ENCODE assay signal across 14 cellular contexts in genomic region chr1:186442651-186443114, GRCh38. TPM values are rescaled to one million over a fixed set of nuclear protein-coding genes. Genes with fewer than 3 reads are reported as not detected.
DNase-seq lines count a peak whose midpoint lies in the region; ATAC-seq and TF ChIP-seq lines count a peak whose summit lies in the region.
"Had no signal": no experiment of that assay in that cellular context is flagged by ENCODE, and none has a peak within 500 bp of the region (broad histone marks: within the 10 kb centered on the region; RNA-seq: fewer than 3 reads in every experiment).

No MANE protein-coding gene starts in this region.

- no peaks in the 10 kb centered on the region for H3K79me2 ChIP-seq in neural progenitor cell (ENCODE audit: low read depth)

- no peaks in the 10 kb centered on the region for H3K27me3 Mint-ChIP-seq in Caco-2 (ENCODE audit: insufficient read depth, unreplicated experiment)
- H3K27me3 Mint-ChIP-seq in neural progenitor cell (ENCODE audit: insufficient read depth, low read depth): no peaks in the 10 kb centered on the region
- H3K27me3 Mint-ChIP-seq: activated B cell treated with CpG ODN at 0.5 μM for 24 hours, IgD-negative memory B cell had no signal

- ATAC-seq in HG03135 (IDR thresholded peaks at IDR 0.05; ENCODE audit: unreplicated experiment): no peak

- H3K36me3 ChIP-seq in Caco-2 (ENCODE audit: control insufficient read depth, insufficient read depth, low read length) (no peaks in the 10 kb centered on the region), HEK293 (ENCODE audit: control insufficient read depth in 2 of 2, insufficient read depth in 1 of 2, low read length in 2 of 2) (no peaks in the 10 kb centered on the region), esophagus squamous epithelium (no peaks in the 10 kb centered on the region), sigmoid colon (no peaks in the 10 kb centered on the region), neural progenitor cell (no peaks in the 10 kb centered on the region)
- H3K36me3 ChIP-seq: ascending aorta had no signal

- H3K4me3 Mint-ChIP-seq in Caco-2 (ENCODE audit: unreplicated experiment): no peak overlapping the region
- H3K4me3 Mint-ChIP-seq in neural progenitor cell: no peak overlapping the region
- H3K4me3 Mint-ChIP-seq: activated B cell treated with CpG ODN at 0.5 μM for 24 hours, IgD-negative memory B cell had no signal

- H3K4me1 Mint-ChIP-seq in Caco-2 (ENCODE audit: low read depth, unreplicated experiment) (peaks cover 19% of the 10 kb centered on the region), neural progenitor cell (no peaks in the 10 kb centered on the region)
- H3K4me1 Mint-ChIP-seq: activated B cell treated with CpG ODN at 0.5 μM for 24 hours had no signal

- peaks cover 10% of the 10 kb centered on the region; the same call in 1 of the 2 replicates for H3K4me1 ChIP-seq in Caco-2
- no peaks in the 10 kb centered on the region for H3K4me1 ChIP-seq in HEK293 (ENCODE audit: control insufficient read depth, insufficient read depth, low read length)
- peaks cover 0 to 14% (median 5%) of the 10 kb centered on the region in 3 donors for H3K4me1 ChIP-seq in esophagus squamous epithelium
- H3K4me1 ChIP-seq in sigmoid colon: peaks cover 0 to 3% (median 0%) of the 10 kb centered on the region in 4 donors
- H3K4me1 ChIP-seq in neural progenitor cell: no peaks in the 10 kb centered on the region
- H3K4me1 ChIP-seq: ascending aorta had no signal

- no peaks in the 10 kb centered on the region for H3F3A ChIP-seq in neural progenitor cell (ENCODE audit: low read depth)

- H3K9me3 Mint-ChIP-seq in Caco-2 (ENCODE audit: unreplicated experiment) (peaks cover 6% of the 10 kb centered on the region), neural progenitor cell (no peaks in the 10 kb centered on the region)
- H3K9me3 Mint-ChIP-seq: activated B cell treated with CpG ODN at 0.5 μM for 24 hours, IgD-negative memory B cell had no signal

- H3K36me3 Mint-ChIP-seq in Caco-2 (ENCODE audit: insufficient read depth, unreplicated experiment): no peaks in the 10 kb centered on the region
- H3K36me3 Mint-ChIP-seq in neural progenitor cell: no peaks in the 10 kb centered on the region

- no peak overlapping the region for H3K27ac ChIP-seq in HEK293 (ENCODE audit: extremely low read depth, low read depth, low read length)
- no peak overlapping the region for H3K27ac ChIP-seq in esophagus squamous epithelium
- H3K27ac ChIP-seq in sigmoid colon: no peak overlapping the region
- no peak overlapping the region for H3K27ac ChIP-seq in neural progenitor cell
- H3K27ac ChIP-seq: ascending aorta, PC-9 had no signal

- H3K4me2 ChIP-seq in neural progenitor cell: no peak overlapping the region
- H3K4me2 ChIP-seq: PC-9 had no signal

- no peak for TF ChIP-seq EP300 in sigmoid colon (IDR thresholded peaks at IDR 0.05)

- no peaks in the 10 kb centered on the region for H3K9me3 ChIP-seq in Caco-2
- H3K9me3 ChIP-seq in HEK293 (ENCODE audit: control insufficient read depth, insufficient read depth, low read depth, low read length): no peaks in the 10 kb centered on the region
- no peaks in the 10 kb centered on the region for H3K9me3 ChIP-seq in esophagus squamous epithelium
- H3K9me3 ChIP-seq in sigmoid colon: no peaks in the 10 kb centered on the region
- H3K9me3 ChIP-seq in neural progenitor cell (ENCODE audit: low read depth): no peaks in the 10 kb centered on the region
- H3K9me3 ChIP-seq: ascending aorta had no signal

- CTCF ChIA-PET in Caco-2 (lab: Charles Lee): no interaction called here
- CTCF ChIA-PET in HEK293 (lab: Yijun Ruan, JAX): no interaction called here

- no peaks in the 10 kb centered on the region for H4K20me1 ChIP-seq in neural progenitor cell (ENCODE audit: low read depth)

- TF ChIP-seq POLR2A in esophagus squamous epithelium (IDR thresholded peaks at IDR 0.05) (no peak), sigmoid colon (IDR thresholded peaks at IDR 0.05) (no peak)

- BruUV-seq in Caco-2 (replicated peaks; lab: Mats Ljungman, UMichigan): no TSS peak

- POLR2A ChIA-PET in Caco-2 (lab: Charles Lee): no interaction called here
- POLR2A ChIA-PET in HEK293 (lab: Yijun Ruan, JAX): no interaction called here

- no peak overlapping the region for H3K9ac ChIP-seq in neural progenitor cell

- H2AFZ ChIP-seq in neural progenitor cell (replicated peaks): no peak overlapping the region
- H2AFZ ChIP-seq: PC-9 had no signal

- DNase-seq in Caco-2 (no peak), RPMI7951 (ENCODE audit: low read depth) (peak; percentile 34), fibroblast of the aortic adventitia (ENCODE audit: low read depth) (peak; percentile 96), esophagus squamous epithelium (lab: John Stamatoyannopoulos, UW) (no peak), sigmoid colon (no peak), neural progenitor cell (ENCODE audit: low spot score) (no peak)
- DNase-seq: activated B cell treated with CpG ODN at 0.5 μM for 24 hours; stimulated activated CD4-positive, alpha-beta T cell treated with anti-CD3 and anti-CD28 coated beads, Interleukin-12 subunit alpha, Interleukin-12 subunit beta, amount 100 ng/mL, for 4 hours had no signal

- no peaks in the 10 kb centered on the region for H3K27me3 ChIP-seq in Caco-2 (replicated peaks; ENCODE audit: control insufficient read depth, insufficient read depth, low read length)
- no peaks in the 10 kb centered on the region for H3K27me3 ChIP-seq in esophagus squamous epithelium
- H3K27me3 ChIP-seq in sigmoid colon: no peaks in the 10 kb centered on the region
- H3K27me3 ChIP-seq in neural progenitor cell: no peaks in the 10 kb centered on the region
- H3K27me3 ChIP-seq: ascending aorta had no signal

- H3K4me3 ChIP-seq in Caco-2 (ENCODE audit: low read depth, low read length): no peak overlapping the region
- no peak overlapping the region for H3K4me3 ChIP-seq in HEK293 (ENCODE audit: low read depth, low read length)
- no peak overlapping the region for H3K4me3 ChIP-seq in fibroblast of the aortic adventitia (ENCODE audit: low read depth, low read length)
- no peak overlapping the region for H3K4me3 ChIP-seq in esophagus squamous epithelium
- H3K4me3 ChIP-seq in sigmoid colon: no peak overlapping the region
- H3K4me3 ChIP-seq in neural progenitor cell: no peak overlapping the region
- H3K4me3 ChIP-seq: ascending aorta, PC-9 had no signal

- H3K27ac Mint-ChIP-seq in Caco-2 (ENCODE audit: unreplicated experiment) (peak overlapping the region; percentile 38), neural progenitor cell (no peak overlapping the region)
- H3K27ac Mint-ChIP-seq: activated B cell treated with CpG ODN at 0.5 μM for 24 hours, IgD-negative memory B cell had no signal

- intact Hi-C loops in Caco-2 (cut with micrococcal nuclease; ENCODE audit: unreplicated experiment) (no loop called here), esophagus squamous epithelium (cut with DNase I) (no loop called here), sigmoid colon (cut with DNase I) (no loop called here)

- TF ChIP-seq CTCF in Caco-2 (IDR thresholded peaks at IDR 0.05; ENCODE audit: insufficient read depth in 1 of 2, low read depth in 1 of 2, low read length in 1 of 2, severe bottlenecking in 1 of 2, unreplicated experiment in 1 of 2) (no peak), HEK293 (tag by site-specific recombination; IDR thresholded peaks at IDR 0.05) (no peak), fibroblast of the aortic adventitia (IDR thresholded peaks at IDR 0.05; ENCODE audit: insufficient read depth, low read length) (no peak), esophagus squamous epithelium (IDR thresholded peaks at IDR 0.05) (no peak), sigmoid colon (IDR thresholded peaks at IDR 0.05) (no peak), neural progenitor cell (IDR thresholded peaks at IDR 0.05) (no peak)

TF ChIP-seq in HEK293, 187 proteins besides CTCF, POLR2A, EP300 and RAD21:
- TF ChIP-seq ZNF629 (tag by site-specific recombination; IDR thresholded peaks at IDR 0.05) (0 out of 2 replicates have a peak, but pooled peaks have one; percentile 11), PRDM1 (tag by site-specific recombination; IDR thresholded peaks at IDR 0.05) (peak; percentile 38; the same call in 1 of the 2 replicates), ATF2 (tag by site-specific recombination; IDR thresholded peaks at IDR 0.05; ENCODE audit: low read depth) (no peak)

RNA-seq across cellular contexts. Expression of gene PDC, which starts 18.2 kb away (rescaled TPM):
- not detected in 2 replicates for total RNA-seq in Caco-2 (2022)
- total RNA-seq in RPMI7951 (2014; rRNA removed; shearing (Covaris generic)): not detected in 2 replicates
- 0.27 TPM in 1 of 2 replicates, not detected in the other for total RNA-seq in fibroblast of the aortic adventitia (ENCODE audit: low replicate concordance)
- total RNA-seq in esophagus squamous epithelium: not detected
- not detected for total RNA-seq in sigmoid colon
- not detected for polyA plus RNA-seq in sigmoid colon
- total RNA-seq in neural progenitor cell (ENCODE audit: low replicate concordance): not detected in 2 replicates
- total RNA-seq: activated B cell treated with CpG ODN at 0.5 μM for 24 hours, ascending aorta, mononuclear cell, PC-9 had no signal
- polyA plus RNA-seq: IgD-negative memory B cell had no signal

Comparison
In these comparisons a context has a peak if more than half of its experiments do, and no peak if none do; other contexts are left out.
1. DNase-seq: peak in RPMI7951 (single experiment) and fibroblast of the aortic adventitia (single experiment); none in Caco-2 (0 of 2), esophagus squamous epithelium (single experiment), sigmoid colon (single experiment) and neural progenitor cell (single experiment).